Comparison of ENCODE assay signal across 24 cellular contexts in the genomic region with DNA sequence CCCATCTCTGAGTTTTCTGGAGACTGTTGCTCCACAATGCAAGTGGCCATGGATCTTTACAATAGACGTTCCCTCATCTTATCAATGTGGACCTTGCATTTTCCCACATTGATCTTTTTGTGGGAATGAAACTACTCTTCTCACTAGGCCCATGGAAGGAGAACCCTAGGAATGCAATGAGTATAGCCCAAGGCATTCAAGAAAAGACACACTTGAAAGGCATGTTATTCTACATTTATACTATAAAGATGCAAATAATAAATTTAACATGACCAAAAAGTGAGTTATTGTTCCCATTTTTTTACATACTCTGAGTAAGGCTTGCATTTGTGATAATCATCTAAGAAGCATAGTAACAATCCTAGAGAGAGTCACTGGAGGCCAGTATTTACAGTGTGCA. TPM values are rescaled to one million over a fixed set of nuclear protein-coding genes. Genes with fewer than 3 reads are reported as not detected.
DNase-seq lines count a peak whose midpoint lies in the region; ATAC-seq and TF ChIP-seq lines count a peak whose summit lies in the region.
"Had no signal": no experiment of that assay in that cellular context is flagged by ENCODE, and none has a peak within 500 bp of the region (broad histone marks: within the 10 kb centered on the region; RNA-seq: fewer than 3 reads in every experiment).

No MANE protein-coding gene starts in this region.

- no peak for ATAC-seq in HG03460 (IDR thresholded peaks at IDR 0.05; ENCODE audit: unreplicated experiment)
- ATAC-seq: GM12878 had no signal

- no peak overlapping the region for H3K9ac ChIP-seq in adipocyte (ENCODE audit: low read length)
- H3K9ac ChIP-seq: BLaER1 had no signal

- no peaks in the 10 kb centered on the region for H3K9me3 ChIP-seq in adipocyte (ENCODE audit: control insufficient read depth, low read length)
- no peaks in the 10 kb centered on the region for H3K9me3 ChIP-seq in esophagus squamous epithelium
- H3K9me3 ChIP-seq: BE2C, BLaER1 had no signal

- TF ChIP-seq CTCF in esophagus squamous epithelium (IDR thresholded peaks at IDR 0.05) = no peak

- no peaks in the 10 kb centered on the region for H3K27me3 ChIP-seq in adipocyte (replicated peaks; ENCODE audit: control insufficient read depth, insufficient read depth, low read length)
- no peaks in the 10 kb centered on the region for H3K27me3 ChIP-seq in esophagus squamous epithelium
- H3K27me3 ChIP-seq: BE2C, BLaER1 had no signal

- no peak overlapping the region for H3K27ac ChIP-seq in esophagus squamous epithelium
- H3K27ac ChIP-seq: BLaER1 had no signal

- H3K4me3 ChIP-seq in adipocyte (ENCODE audit: low read length) (no peak overlapping the region), esophagus squamous epithelium (no peak overlapping the region)
- H3K4me3 ChIP-seq: BLaER1, GM12878 had no signal

- 75 to 94% methylated on average over 1 of the region's 1 CpG for WGBS in esophagus squamous epithelium, 2 donors

- intact Hi-C loops in cardiac septum (cut with DNase I) = no loop called here
- intact Hi-C loops in esophagus squamous epithelium (cut with DNase I) = no loop called here

- H3K4me1 ChIP-seq in adipocyte (ENCODE audit: control insufficient read depth, insufficient read depth, low read length) (peaks cover 14% of the 10 kb centered on the region), esophagus squamous epithelium (no peaks in the 10 kb centered on the region)
- H3K4me1 ChIP-seq: BE2C had no signal

- no peak for TF ChIP-seq POLR2A in esophagus squamous epithelium (IDR thresholded peaks at IDR 0.05)

- no peaks in the 10 kb centered on the region for H3K36me3 ChIP-seq in adipocyte (ENCODE audit: control insufficient read depth, insufficient read depth, low read length, severe bottlenecking)
- H3K36me3 ChIP-seq in esophagus squamous epithelium = no peaks in the 10 kb centered on the region
- H3K36me3 ChIP-seq: BE2C, BLaER1 had no signal

- DNase-seq in EL (peak; percentile 21), HS-27A (ENCODE audit: low read depth) (peak; percentile 5), adipocyte (ENCODE audit: low read depth) (peak; percentile 4), hepatic stellate cell (ENCODE audit: low spot score) (peak; percentile 11), cardiac septum (ENCODE audit: low spot score) (no peak), esophagus squamous epithelium (lab: John Stamatoyannopoulos, UW) (no peak), NCI-H510A (lab: John Stamatoyannopoulos, UW) (no peak)
- DNase-seq: 8988T; ACHN; BE2C; C1 segment of cervical spinal cord; CD4-positive, alpha-beta memory T cell; CD4-positive, CD25-positive, alpha-beta regulatory T cell; CD8-positive, alpha-beta memory T cell; COR-L47; DMS 273 treated with DMSO at 0.1 percent for 48 hours; DMS153; DMS53; DMS79; DND-41; GDM1 had no signal

RNA-seq across cellular contexts. Expression of gene ADO, which starts 57.3 kb away (rescaled TPM):
- total RNA-seq in cardiac septum (19.5 TPM), esophagus squamous epithelium (10 to 100 TPM in 3 of 4 donors, 1 to 10 TPM in 1; 10.0 to 16.0 (median 13.8) TPM)

Comparison
In these comparisons a context has a peak if more than half of its experiments do, and no peak if none do; other contexts are left out.
1. DNase-seq: peak in EL (single experiment), HS-27A (single experiment), adipocyte (single experiment) and hepatic stellate cell (single experiment); none in cardiac septum (single experiment), esophagus squamous epithelium (single experiment) and NCI-H510A (single experiment).